14 cellular contexts compared by ENCODE assay signal in the genomic region with DNA sequence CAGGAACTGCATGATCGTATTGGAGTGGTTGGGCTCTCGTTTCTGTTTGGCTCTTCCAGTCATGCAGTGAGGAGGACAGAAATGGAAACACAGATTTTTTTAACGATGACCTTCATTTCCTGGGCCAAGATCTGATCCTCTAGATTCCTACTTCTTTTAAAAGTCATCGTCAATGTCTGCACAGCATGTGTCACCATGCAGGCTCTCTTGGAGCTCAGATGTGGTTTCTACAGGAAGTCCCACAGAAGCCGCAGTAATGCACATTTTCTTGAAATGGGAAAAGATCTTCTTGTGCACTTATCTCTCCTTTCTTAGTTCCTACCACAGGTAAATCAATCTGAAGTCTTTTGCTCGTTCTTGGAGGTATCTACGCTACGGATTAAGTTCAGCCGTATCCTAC.
DNase-seq lines count a peak whose midpoint lies in the region; ATAC-seq and TF ChIP-seq lines count a peak whose summit lies in the region.
"Had no signal": no experiment of that assay in that cellular context is flagged by ENCODE, and none has a peak within 500 bp of the region (broad histone marks: within the 10 kb centered on the region; RNA-seq: fewer than 3 reads in every experiment).

No MANE protein-coding gene starts in this region.

- H3K27me3 ChIP-seq in naive thymus-derived CD4-positive, alpha-beta T cell (ENCODE audit: control insufficient read depth in 2 of 2, insufficient read depth in 2 of 2, low read length in 2 of 2), result no peaks in the 10 kb centered on the region
- H3K27me3 ChIP-seq in body of pancreas, result no peaks in the 10 kb centered on the region
- H3K27me3 ChIP-seq: tibial artery had no signal

- H3K4me1 ChIP-seq in naive thymus-derived CD4-positive, alpha-beta T cell (ENCODE audit: control insufficient read depth in 2 of 2, insufficient read depth in 2 of 2, low read length in 2 of 2), result peaks cover 0 to 10% of the 10 kb centered on the region in 2 donors
- no peaks in the 10 kb centered on the region for H3K4me1 ChIP-seq in body of pancreas

- H3K36me3 ChIP-seq in naive thymus-derived CD4-positive, alpha-beta T cell (ENCODE audit: control insufficient read depth in 2 of 3, insufficient read depth in 3 of 3, low read length in 3 of 3), result no peaks in the 10 kb centered on the region
- H3K36me3 ChIP-seq in body of pancreas (replicated peaks in 1 of 2; ENCODE audit: insufficient read depth in 1 of 2, low read depth in 2 of 2), result no peaks in the 10 kb centered on the region
- H3K36me3 ChIP-seq: tibial artery had no signal

- peaks cover 14% of the 10 kb centered on the region for H3K27me3 Mint-ChIP-seq in activated CD4-positive, alpha-beta T cell treated with anti-CD3 and anti-CD28 coated beads, Interleukin-2, amount 10 ng/mL, durations not matched to agents 7 days and 5 days
- peaks cover 10% of the 10 kb centered on the region for H3K27me3 Mint-ChIP-seq in T-helper 2 cell treated with Interferon-gamma antibody and Interleukin-4, amounts not matched to agents 5 μg/mL and 100 μg/mL, for 36 hours (ENCODE audit: low read depth)
- H3K27me3 Mint-ChIP-seq in naive thymus-derived CD4-positive, alpha-beta T cell, result peaks cover 5 to 29% (median 20%) of the 10 kb centered on the region in 5 donors

- CTCF ChIA-PET in activated CD4-positive, alpha-beta T cell treated with anti-CD3 and anti-CD28 coated beads, Interleukin-2, amount 10 ng/mL, durations not matched to agents 7 days and 5 days (lab: Charles Lee), result no interaction called here
- CTCF ChIA-PET in naive thymus-derived CD4-positive, alpha-beta T cell (lab: Charles Lee), result no interaction called here

- H3K9me3 Mint-ChIP-seq in activated CD4-positive, alpha-beta T cell treated with anti-CD3 and anti-CD28 coated beads, Interleukin-2, amount 10 ng/mL, durations not matched to agents 7 days and 5 days, result no peaks in the 10 kb centered on the region
- no peaks in the 10 kb centered on the region for H3K9me3 Mint-ChIP-seq in T-helper 2 cell treated with Interferon-gamma antibody and Interleukin-4, amounts not matched to agents 5 μg/mL and 100 μg/mL, for 36 hours
- peaks cover 0 to 2% (median 0%) of the 10 kb centered on the region in 11 donors for H3K9me3 Mint-ChIP-seq in naive thymus-derived CD4-positive, alpha-beta T cell

- no peaks in the 10 kb centered on the region for H3K36me3 Mint-ChIP-seq in activated CD4-positive, alpha-beta T cell treated with anti-CD3 and anti-CD28 coated beads, Interleukin-2, amount 10 ng/mL, durations not matched to agents 7 days and 5 days (ENCODE audit: low read depth)
- H3K36me3 Mint-ChIP-seq in T-helper 2 cell treated with Interferon-gamma antibody and Interleukin-4, amounts not matched to agents 5 μg/mL and 100 μg/mL, for 36 hours (ENCODE audit: low read depth), result no peaks in the 10 kb centered on the region
- H3K36me3 Mint-ChIP-seq in naive thymus-derived CD4-positive, alpha-beta T cell, result peaks cover 0 to 3% (median 0%) of the 10 kb centered on the region in 5 donors

- peak; percentile 24 for ATAC-seq in naive thymus-derived CD4-positive, alpha-beta T cell
- ATAC-seq in body of pancreas, result no peak

- POLR2A ChIA-PET in activated CD4-positive, alpha-beta T cell treated with anti-CD3 and anti-CD28 coated beads, Interleukin-2, amount 10 ng/mL, durations not matched to agents 7 days and 5 days (lab: Charles Lee), result no interaction called here
- POLR2A ChIA-PET in naive thymus-derived CD4-positive, alpha-beta T cell (lab: Charles Lee), result no interaction called here

- H3K4me1 Mint-ChIP-seq in activated CD4-positive, alpha-beta T cell treated with anti-CD3 and anti-CD28 coated beads, Interleukin-2, amount 10 ng/mL, durations not matched to agents 7 days and 5 days, result peaks cover 16% of the 10 kb centered on the region
- peaks cover 13% of the 10 kb centered on the region for H3K4me1 Mint-ChIP-seq in T-helper 2 cell treated with Interferon-gamma antibody and Interleukin-4, amounts not matched to agents 5 μg/mL and 100 μg/mL, for 36 hours (ENCODE audit: low read depth)
- H3K4me1 Mint-ChIP-seq in naive thymus-derived CD4-positive, alpha-beta T cell, result peaks cover 6 to 23% (median 18%) of the 10 kb centered on the region in 7 donors

- H3K27ac ChIP-seq in naive thymus-derived CD4-positive, alpha-beta T cell (ENCODE audit: low read depth, low read length), result no peak overlapping the region
- no peak overlapping the region for H3K27ac ChIP-seq in body of pancreas
- H3K27ac ChIP-seq: RWPE1, skin epidermis, tibial artery had no signal

- no peak for TF ChIP-seq CTCF in body of pancreas (IDR thresholded peaks at IDR 0.05)

- H3K9me3 ChIP-seq in naive thymus-derived CD4-positive, alpha-beta T cell (ENCODE audit: control insufficient read depth in 2 of 3, low read length in 3 of 3), result no peaks in the 10 kb centered on the region
- no peaks in the 10 kb centered on the region for H3K9me3 ChIP-seq in body of pancreas
- H3K9me3 ChIP-seq: tibial artery had no signal

- DNase-seq in activated CD4-positive, alpha-beta T cell treated with anti-CD3 and anti-CD28 coated beads, Interleukin-2, amount 10 ng/mL, durations not matched to agents 7 days and 5 days, result peak; percentile 35
- no peak for DNase-seq in activated CD4-positive, alpha-beta T cell treated with anti-CD3 and anti-CD28 coated beads for 4 hours
- peak; percentile 89 for DNase-seq in Jurkat, Clone E6-1 (ENCODE audit: low read depth, low spot score)
- peak; percentile 11 for DNase-seq in T-helper 2 cell treated with Interferon-gamma antibody and Interleukin-4, amounts not matched to agents 5 μg/mL and 100 μg/mL, for 36 hours (ENCODE audit: low spot score)
- peak in 6 of 9 donors; percentile 0 to 41 (median 12) for DNase-seq in naive thymus-derived CD4-positive, alpha-beta T cell
- no peak for DNase-seq in body of pancreas
- no peak for DNase-seq in iPS-NIHi7 (ENCODE audit: extremely low spot score)
- DNase-seq in kidney glomerular epithelial cell (lab: John Stamatoyannopoulos, UW), result no peak
- DNase-seq: aorta, NCI-H1417 treated with DMSO at 0.1 percent for 48 hours, NCI-H446 treated with DMSO at 0.1 percent for 48 hours, tibial artery had no signal

- 55 to 75% methylated on average over 9 of the region's 9 CpGs for WGBS in body of pancreas, 2 donors

- TF ChIP-seq POLR2A in body of pancreas (IDR thresholded peaks at IDR 0.05), result no peak

- H3K27ac Mint-ChIP-seq in activated CD4-positive, alpha-beta T cell treated with anti-CD3 and anti-CD28 coated beads, Interleukin-2, amount 10 ng/mL, durations not matched to agents 7 days and 5 days, result peak overlapping the region; percentile 61
- no peak overlapping the region for H3K27ac Mint-ChIP-seq in T-helper 2 cell treated with Interferon-gamma antibody and Interleukin-4, amounts not matched to agents 5 μg/mL and 100 μg/mL, for 36 hours
- H3K27ac Mint-ChIP-seq in naive thymus-derived CD4-positive, alpha-beta T cell, result peak overlapping the region in 4 of 9 donors; percentile 24 to 90 (median 49)

- H3K4me3 ChIP-seq in Jurkat, Clone E6-1 (ENCODE audit: low read length), result no peak overlapping the region
- H3K4me3 ChIP-seq in naive thymus-derived CD4-positive, alpha-beta T cell (ENCODE audit: low read length), result no peak overlapping the region
- H3K4me3 ChIP-seq in body of pancreas, result no peak overlapping the region
- H3K4me3 ChIP-seq: skin epidermis, tibial artery had no signal

- peak overlapping the region; percentile 23 for H3K4me3 Mint-ChIP-seq in activated CD4-positive, alpha-beta T cell treated with anti-CD3 and anti-CD28 coated beads, Interleukin-2, amount 10 ng/mL, durations not matched to agents 7 days and 5 days
- H3K4me3 Mint-ChIP-seq in T-helper 2 cell treated with Interferon-gamma antibody and Interleukin-4, amounts not matched to agents 5 μg/mL and 100 μg/mL, for 36 hours, result peak overlapping the region; percentile 31
- peak overlapping the region in 9 of 10 donors; percentile 2 to 81 (median 38) for H3K4me3 Mint-ChIP-seq in naive thymus-derived CD4-positive, alpha-beta T cell

- intact Hi-C loops in naive thymus-derived CD4-positive, alpha-beta T cell (cut with micrococcal nuclease), result no loop called here
- intact Hi-C loops in body of pancreas (cut with DNase I), result no loop called here

Comparison
In these comparisons a context has a peak if more than half of its experiments do, and no peak if none do; other contexts are left out.
1. DNase-seq: peak in activated CD4-positive, alpha-beta T cell treated with anti-CD3 and anti-CD28 coated beads, Interleukin-2, amount 10 ng/mL, durations not matched to agents 7 days and 5 days (single experiment), Jurkat, Clone E6-1 (single experiment), T-helper 2 cell treated with Interferon-gamma antibody and Interleukin-4, amounts not matched to agents 5 μg/mL and 100 μg/mL, for 36 hours (single experiment) and naive thymus-derived CD4-positive, alpha-beta T cell (6 of 9); none in activated CD4-positive, alpha-beta T cell treated with anti-CD3 and anti-CD28 coated beads for 4 hours (0 of 2), body of pancreas (0 of 4), iPS-NIHi7 (single experiment) and kidney glomerular epithelial cell (single experiment).
2. Peak in every context shown above with its lines, with median percentiles within 50 percentile points of each other: H3K4me3 Mint-ChIP-seq.